Comparison of ENCODE assay signal across 19 cellular contexts in the genomic region with DNA sequence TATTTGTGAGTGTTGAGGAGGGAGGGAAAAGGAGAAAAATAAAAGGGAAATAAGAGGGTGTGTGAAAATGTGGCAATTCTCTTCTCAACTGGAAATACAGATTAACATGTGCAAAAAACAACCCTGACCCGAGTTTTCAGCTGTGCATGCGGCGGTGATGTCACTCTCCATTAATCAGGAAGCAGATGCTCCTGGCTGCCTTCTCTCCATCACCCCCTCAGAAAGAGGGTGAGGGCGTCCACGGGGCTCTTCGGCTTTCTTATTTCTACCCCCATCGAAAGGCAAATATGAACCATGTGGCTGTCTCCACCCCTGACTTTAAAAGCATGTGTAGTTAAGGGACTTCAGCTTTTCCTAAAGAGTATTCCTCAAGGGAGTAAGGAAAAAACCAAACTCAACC.
A peak's percentile ranks its signal among the peaks of the same experiment; 100 is the strongest.
DNase-seq lines count a peak whose midpoint lies in the region; ATAC-seq, FAIRE-seq and TF ChIP-seq lines count a peak whose summit lies in the region.
"Had no signal": no experiment of that assay in that cellular context is flagged by ENCODE, and none has a peak within 500 bp of the region (broad histone marks: within the 10 kb centered on the region; RNA-seq: fewer than 3 reads in every experiment).

No MANE protein-coding gene starts in this region.

- FAIRE-seq in A549 (lab: Jason Lieb, UNC) = no peak

- no peaks in the 10 kb centered on the region for H3K27me3 ChIP-seq in neuronal stem cell (ENCODE audit: control insufficient read depth in 3 of 3, insufficient read depth in 3 of 3, low read depth in 1 of 3, low read length in 3 of 3)

- H3K4me3 Mint-ChIP-seq in natural killer cell treated with Interleukin-12 subunit alpha and Interleukin-12 subunit beta and Interleukin-15 and Interleukin-18, amount 100 ng/mL, for 72 hours = no peak overlapping the region
- H3K4me3 Mint-ChIP-seq: activated naive CD4-positive, alpha-beta T cell treated with anti-CD3 and anti-CD28 coated beads, Interleukin-2, amount 10 ng/mL, durations not matched to agents 7 days and 5 days; B cell; central memory CD8-positive, alpha-beta T cell; mesothelial cell of epicardium; stimulated activated naive B cell treated with anti-CD40 and anti-IgM and Interleukin-4, amounts not matched to agents 10 μg/mL and 1 μg/mL and 100 μg/mL, for 72 hours; T-helper 2 cell treated with Interferon-gamma antibody and Interleukin-4, amounts not matched to agents 5 μg/mL and 100 μg/mL, for 36 hours had no signal

- H3K4me2 ChIP-seq in A549 (peak overlapping the region; percentile 40), neuronal stem cell (ENCODE audit: insufficient read depth, low read length, poor library complexity, severe bottlenecking) (no peak overlapping the region)

- H3K27ac ChIP-seq in A549 = peak overlapping the region in 1 of 2 experiments; percentile 28; a peak in 2 of 6 replicates
- H3K27ac ChIP-seq in neuronal stem cell (replicated peaks; ENCODE audit: low read length) = no peak overlapping the region
- H3K27ac ChIP-seq: psoas muscle had no signal

- no peak overlapping the region for H2BK15ac ChIP-seq in neuronal stem cell (ENCODE audit: low read length)

- TF ChIP-seq POLR2A in A549 (IDR thresholded peaks at IDR 0.05; ENCODE audit: low read length) = no peak

- CTCF ChIA-PET in A549 (lab: Yijun Ruan, JAX) = interaction anchor here (1.0 kb wide), 1 partner anchor 38 kb away, joined by 3 read pairs; no protein-coding TSS in a partner anchor

- TF ChIP-seq RAD21 in A549 (conservative IDR thresholded peaks at IDR 0.05 in 1 of 2, IDR thresholded peaks at IDR 0.05 in 1 of 2) = no peak

- no peak overlapping the region for H2BK120ac ChIP-seq in neuronal stem cell (ENCODE audit: low read depth, low read length)

- H3K4me1 Mint-ChIP-seq in natural killer cell treated with Interleukin-12 subunit alpha and Interleukin-12 subunit beta and Interleukin-15 and Interleukin-18, amount 100 ng/mL, for 72 hours (ENCODE audit: low read depth in 2 of 2) = no peaks in the 10 kb centered on the region
- H3K4me1 Mint-ChIP-seq: activated naive CD4-positive, alpha-beta T cell treated with anti-CD3 and anti-CD28 coated beads, Interleukin-2, amount 10 ng/mL, durations not matched to agents 7 days and 5 days; B cell; central memory CD8-positive, alpha-beta T cell; stimulated activated naive B cell treated with anti-CD40 and anti-IgM and Interleukin-4, amounts not matched to agents 10 μg/mL and 1 μg/mL and 100 μg/mL, for 72 hours had no signal

- H4K91ac ChIP-seq in neuronal stem cell (ENCODE audit: low read depth, low read length, poor library complexity) = no peak overlapping the region

- H3K9me3 Mint-ChIP-seq in natural killer cell treated with Interleukin-12 subunit alpha and Interleukin-12 subunit beta and Interleukin-15 and Interleukin-18, amount 100 ng/mL, for 72 hours = no peaks in the 10 kb centered on the region
- H3K9me3 Mint-ChIP-seq: activated naive CD4-positive, alpha-beta T cell treated with anti-CD3 and anti-CD28 coated beads, Interleukin-2, amount 10 ng/mL, durations not matched to agents 7 days and 5 days; central memory CD8-positive, alpha-beta T cell; mesothelial cell of epicardium; stimulated activated naive B cell treated with anti-CD40 and anti-IgM and Interleukin-4, amounts not matched to agents 10 μg/mL and 1 μg/mL and 100 μg/mL, for 72 hours; T-helper 2 cell treated with Interferon-gamma antibody and Interleukin-4, amounts not matched to agents 5 μg/mL and 100 μg/mL, for 36 hours had no signal

- H2AK5ac ChIP-seq in neuronal stem cell (ENCODE audit: low read depth, low read length) = no peak overlapping the region

- no peak overlapping the region for H2BK12ac ChIP-seq in neuronal stem cell (ENCODE audit: low read length)

- peaks cover 29% of the 10 kb centered on the region for H3K4me1 ChIP-seq in A549
- H3K4me1 ChIP-seq in neuronal stem cell (ENCODE audit: control insufficient read depth in 2 of 2, insufficient read depth in 1 of 2, low read depth in 1 of 2, low read length in 2 of 2) = peaks cover 0 to 2% of the 10 kb centered on the region in 2 donors
- H3K4me1 ChIP-seq: psoas muscle had no signal

- H2BK5ac ChIP-seq in neuronal stem cell (ENCODE audit: low read length) = no peak overlapping the region

- no peak overlapping the region for H3K18ac ChIP-seq in neuronal stem cell (ENCODE audit: low read length)

- H4K8ac ChIP-seq in neuronal stem cell (ENCODE audit: low read depth, low read length) = no peak overlapping the region

- no peak overlapping the region for H3K27ac Mint-ChIP-seq in natural killer cell treated with Interleukin-12 subunit alpha and Interleukin-12 subunit beta and Interleukin-15 and Interleukin-18, amount 100 ng/mL, for 72 hours
- H3K27ac Mint-ChIP-seq: activated naive CD4-positive, alpha-beta T cell treated with anti-CD3 and anti-CD28 coated beads, Interleukin-2, amount 10 ng/mL, durations not matched to agents 7 days and 5 days; B cell; stimulated activated naive B cell treated with anti-CD40 and anti-IgM and Interleukin-4, amounts not matched to agents 10 μg/mL and 1 μg/mL and 100 μg/mL, for 72 hours; T-helper 2 cell treated with Interferon-gamma antibody and Interleukin-4, amounts not matched to agents 5 μg/mL and 100 μg/mL, for 36 hours had no signal

- POLR2A ChIA-PET in A549 (lab: Yijun Ruan, JAX) = no interaction called here

- no peaks in the 10 kb centered on the region for H3K9me3 ChIP-seq in A549
- no peaks in the 10 kb centered on the region for H3K9me3 ChIP-seq in neuronal stem cell (replicated peaks in 1 of 2; ENCODE audit: control insufficient read depth in 2 of 2, insufficient read depth in 1 of 2, low read depth in 1 of 2, low read length in 2 of 2)
- H3K9me3 ChIP-seq: psoas muscle had no signal

- H3K23ac ChIP-seq in neuronal stem cell (ENCODE audit: low read depth, low read length, poor library complexity) = no peak overlapping the region

- H3K9ac ChIP-seq in neuronal stem cell (ENCODE audit: low read depth, low read length, poor library complexity) = no peak overlapping the region

- DNase-seq in A549 (ENCODE audit: low read depth in 1 of 2, low spot score in 1 of 2) = no peak
- peak; percentile 35 for DNase-seq in NCI-H1092 (lab: John Stamatoyannopoulos, UW)
- peak; percentile 92 for DNase-seq in NCI-H69 (lab: John Stamatoyannopoulos, UW)
- peak; percentile 53 for DNase-seq in fibroblast of villous mesenchyme (ENCODE audit: low read depth)
- no peak for DNase-seq in natural killer cell treated with Interleukin-12 subunit alpha and Interleukin-12 subunit beta and Interleukin-15 and Interleukin-18, amount 100 ng/mL, for 72 hours (ENCODE audit: low spot score)
- no peak for DNase-seq in neuronal stem cell (ENCODE audit: low spot score)
- DNase-seq: activated CD8-positive, alpha-beta memory T cell treated with anti-CD3 and anti-CD28 coated beads for 24 hours; activated naive CD4-positive, alpha-beta T cell treated with anti-CD3 and anti-CD28 coated beads, Interleukin-2, amount 10 ng/mL, durations not matched to agents 7 days and 5 days; GDM1; psoas muscle; stimulated activated CD4-positive, alpha-beta T cell treated with anti-CD3 and anti-CD28 coated beads, Interleukin-2, amount 100 ng/mL, for 48 hours; stimulated activated naive B cell treated with anti-CD40 and anti-IgM and Interleukin-4, amounts not matched to agents 10 μg/mL and 1 μg/mL and 100 μg/mL, for 72 hours had no signal

- no peaks in the 10 kb centered on the region for H3K36me3 ChIP-seq in neuronal stem cell (replicated peaks in 1 of 2; ENCODE audit: control insufficient read depth in 2 of 2, insufficient read depth in 2 of 2, low read length in 2 of 2)

- H2AFZ ChIP-seq in neuronal stem cell (ENCODE audit: low read length) = no peak overlapping the region

- H3K4me3 ChIP-seq in A549 (no peak overlapping the region), fibroblast of villous mesenchyme (ENCODE audit: low read depth, low read length) (no peak overlapping the region), neuronal stem cell (ENCODE audit: low read length in 2 of 2) (no peak overlapping the region)
- H3K4me3 ChIP-seq: psoas muscle had no signal

- peak; percentile 24 to 43; a peak in 2 of 6 replicates for ATAC-seq in A549
- no peak for ATAC-seq in natural killer cell treated with Interleukin-12 subunit alpha and Interleukin-12 subunit beta and Interleukin-15 and Interleukin-18, amount 100 ng/mL, for 72 hours
- no peak for ATAC-seq in HG03139 (IDR thresholded peaks at IDR 0.05; ENCODE audit: unreplicated experiment)
- no peak for ATAC-seq in HG02623 (IDR thresholded peaks at IDR 0.05; ENCODE audit: unreplicated experiment)
- ATAC-seq: Panc1; psoas muscle; stimulated activated naive B cell treated with anti-CD40 and anti-IgM and Interleukin-4, amounts not matched to agents 10 μg/mL and 1 μg/mL and 100 μg/mL, for 72 hours had no signal

- no peaks in the 10 kb centered on the region for H3K36me3 Mint-ChIP-seq in natural killer cell treated with Interleukin-12 subunit alpha and Interleukin-12 subunit beta and Interleukin-15 and Interleukin-18, amount 100 ng/mL, for 72 hours
- H3K36me3 Mint-ChIP-seq: activated naive CD4-positive, alpha-beta T cell treated with anti-CD3 and anti-CD28 coated beads, Interleukin-2, amount 10 ng/mL, durations not matched to agents 7 days and 5 days; mesothelial cell of epicardium; stimulated activated naive B cell treated with anti-CD40 and anti-IgM and Interleukin-4, amounts not matched to agents 10 μg/mL and 1 μg/mL and 100 μg/mL, for 72 hours had no signal

- TF ChIP-seq CTCF in A549 (IDR thresholded peaks at IDR 0.05) (no peak), fibroblast of villous mesenchyme (IDR thresholded peaks at IDR 0.05; ENCODE audit: insufficient read depth, low read depth, low read length) (no peak)

- H3K4ac ChIP-seq in neuronal stem cell (ENCODE audit: low read length) = no peak overlapping the region

- no peak overlapping the region for H3K14ac ChIP-seq in neuronal stem cell (ENCODE audit: low read length)

- TF ChIP-seq EP300 in A549 (IDR thresholded peaks at IDR 0.05) = no peak

- no peaks in the 10 kb centered on the region for H3K79me1 ChIP-seq in neuronal stem cell (ENCODE audit: low read depth, low read length)

- WGBS in A549 (ENCODE audit: missing lambda C conversion rate) = 79% methylated on average over 7 of the region's 7 CpGs
- no CpG with 5 or more reads among the region's 7 CpGs for WGBS in neuronal stem cell (ENCODE audit: extremely low coverage in 2 of 2, insufficient read length in 2 of 2, insufficient replicate concordance in 1 of 2), 2 donors

- peaks cover 5 to 7% of the 10 kb centered on the region in 2 donors for H3K27me3 Mint-ChIP-seq in natural killer cell treated with Interleukin-12 subunit alpha and Interleukin-12 subunit beta and Interleukin-15 and Interleukin-18, amount 100 ng/mL, for 72 hours
- H3K27me3 Mint-ChIP-seq: central memory CD8-positive, alpha-beta T cell; stimulated activated naive B cell treated with anti-CD40 and anti-IgM and Interleukin-4, amounts not matched to agents 10 μg/mL and 1 μg/mL and 100 μg/mL, for 72 hours had no signal

TF ChIP-seq in A549, 52 proteins besides CTCF, POLR2A, EP300 and RAD21 (continues in another document):
- TF ChIP-seq RNF2 (IDR thresholded peaks at IDR 0.05; ENCODE audit: borderline replicate concordance, low read depth) (no peak), HES2 (IDR thresholded peaks at IDR 0.05) (no peak), EHMT2 (IDR thresholded peaks at IDR 0.05; ENCODE audit: low read depth) (no peak)

Comparison
In these comparisons a context has a peak if more than half of its experiments do, and no peak if none do; other contexts are left out.
1. ATAC-seq: peak in A549 (2 of 2); none in natural killer cell treated with Interleukin-12 subunit alpha and Interleukin-12 subunit beta and Interleukin-15 and Interleukin-18, amount 100 ng/mL, for 72 hours (0 of 2), HG03139 (single experiment) and HG02623 (single experiment).
2. DNase-seq: peak in NCI-H1092 (single experiment), NCI-H69 (single experiment) and fibroblast of villous mesenchyme (single experiment); none in A549 (0 of 2), natural killer cell treated with Interleukin-12 subunit alpha and Interleukin-12 subunit beta and Interleukin-15 and Interleukin-18, amount 100 ng/mL, for 72 hours (single experiment) and neuronal stem cell (single experiment).